Comparison of ENCODE assay signal across 16 cellular contexts in genomic region chr1:118360817-118361216, GRCh38.
A peak's percentile ranks its signal among the peaks of the same experiment; 100 is the strongest.
DNase-seq lines count a peak whose midpoint lies in the region; ATAC-seq and TF ChIP-seq lines count a peak whose summit lies in the region.
"Had no signal": no experiment of that assay in that cellular context is flagged by ENCODE, and none has a peak within 500 bp of the region (broad histone marks: within the 10 kb centered on the region; RNA-seq: fewer than 3 reads in every experiment).

No MANE protein-coding gene starts in this region.

- peaks cover 20% of the 10 kb centered on the region for H3K9me3 ChIP-seq in PC-9 (ENCODE audit: insufficient read depth, low read depth)
- H3K9me3 ChIP-seq in left lung, result peaks cover 0 to 51% of the 10 kb centered on the region in 2 donors

- DNase-seq in GM04503 (ENCODE audit: low read depth) (peak; percentile 39), PC-9 (no peak), epithelial cell of prostate (ENCODE audit: low read depth, low spot score) (peak; percentile 14), retinal pigment epithelial cell (ENCODE audit: low read depth) (peak; percentile 59), NCI-H82 (lab: John Stamatoyannopoulos, UW) (no peak), left lung (no peak)
- DNase-seq in activated naive CD4-positive, alpha-beta T cell treated with Interleukin-2 at 50 U/mL for 16 hours, result no peak
- DNase-seq: activated effector memory CD4-positive, alpha-beta T cell treated with Interleukin-2 at 50 U/mL for 16 hours; anterior cingulate cortex; DND-41; dorsolateral prefrontal cortex; NCI-H1417; NCI-H2227 treated with DMSO at 0.1 percent for 48 hours; occipital lobe; stimulated activated naive CD4-positive, alpha-beta T cell had no signal

- POLR2A ChIA-PET in PC-9 (lab: Charles Lee; ENCODE audit: unreplicated experiment), result no interaction called here

- peak overlapping the region; percentile 10; the same call in 1 of the 2 replicates for H2AFZ ChIP-seq in PC-9

- CTCF ChIA-PET in PC-9 (lab: Charles Lee), result no interaction called here

- H3K27ac ChIP-seq in PC-9, result no peak overlapping the region
- H3K27ac ChIP-seq in epithelial cell of prostate, result no peak overlapping the region
- no peak overlapping the region for H3K27ac ChIP-seq in left lung
- H3K27ac ChIP-seq: dorsolateral prefrontal cortex, skin epidermis had no signal

- no peaks in the 10 kb centered on the region for H4K20me1 ChIP-seq in PC-9 (ENCODE audit: insufficient read depth)

- H3K27me3 ChIP-seq in PC-9 (ENCODE audit: insufficient read depth, low read depth), result no peaks in the 10 kb centered on the region
- no peaks in the 10 kb centered on the region for H3K27me3 ChIP-seq in left lung
- H3K27me3 ChIP-seq: dorsolateral prefrontal cortex had no signal

- intact Hi-C loops in PC-9 (cut with micrococcal nuclease; ENCODE audit: unreplicated experiment) (no loop called here), left lung (cut with DNase I) (no loop called here)

- H3F3A ChIP-seq in PC-9 (ENCODE audit: insufficient read depth, low read depth), result no peaks in the 10 kb centered on the region

- no peaks in the 10 kb centered on the region for H3K9me2 ChIP-seq in PC-9 (ENCODE audit: insufficient read depth)

- TF ChIP-seq CTCF in PC-9 (conservative IDR thresholded peaks at IDR 0.05) (no peak), retinal pigment epithelial cell (conservative IDR thresholded peaks at IDR 0.05; ENCODE audit: low read depth, low read length) (no peak), left lung (IDR thresholded peaks at IDR 0.05) (no peak)

- no peak for ATAC-seq in left lung

- H3K36me3 ChIP-seq in PC-9 (ENCODE audit: low read depth), result no peaks in the 10 kb centered on the region
- H3K36me3 ChIP-seq in left lung, result no peaks in the 10 kb centered on the region

- H3K4me1 ChIP-seq in PC-9 (replicated peaks; ENCODE audit: insufficient read depth) (0 out of 2 replicates have a peak, but pooled peaks cover 5% of the 10 kb centered on the region), left lung (no peaks in the 10 kb centered on the region)

- no peak overlapping the region for H3K4me3 ChIP-seq in PC-9
- H3K4me3 ChIP-seq in retinal pigment epithelial cell (ENCODE audit: low read length), result no peak overlapping the region
- H3K4me3 ChIP-seq in left lung, result no peak overlapping the region
- H3K4me3 ChIP-seq: dorsolateral prefrontal cortex, skin epidermis had no signal

- H3K4me2 ChIP-seq in PC-9, result no peak overlapping the region

- BruUV-seq in PC-9 (replicated peaks; lab: Mats Ljungman, UMichigan), result no TSS peak

- no peaks in the 10 kb centered on the region for H3K79me2 ChIP-seq in PC-9 (ENCODE audit: low read depth)

Comparison
In these comparisons a context has a peak if more than half of its experiments do, and no peak if none do; other contexts are left out.
1. DNase-seq: peak in GM04503 (single experiment), epithelial cell of prostate (single experiment) and retinal pigment epithelial cell (single experiment); none in PC-9 (0 of 2), activated naive CD4-positive, alpha-beta T cell treated with Interleukin-2 at 50 U/mL for 16 hours (single experiment), NCI-H82 (single experiment) and left lung (0 of 2).